7 cellular contexts compared by ENCODE assay signal in the genomic region with DNA sequence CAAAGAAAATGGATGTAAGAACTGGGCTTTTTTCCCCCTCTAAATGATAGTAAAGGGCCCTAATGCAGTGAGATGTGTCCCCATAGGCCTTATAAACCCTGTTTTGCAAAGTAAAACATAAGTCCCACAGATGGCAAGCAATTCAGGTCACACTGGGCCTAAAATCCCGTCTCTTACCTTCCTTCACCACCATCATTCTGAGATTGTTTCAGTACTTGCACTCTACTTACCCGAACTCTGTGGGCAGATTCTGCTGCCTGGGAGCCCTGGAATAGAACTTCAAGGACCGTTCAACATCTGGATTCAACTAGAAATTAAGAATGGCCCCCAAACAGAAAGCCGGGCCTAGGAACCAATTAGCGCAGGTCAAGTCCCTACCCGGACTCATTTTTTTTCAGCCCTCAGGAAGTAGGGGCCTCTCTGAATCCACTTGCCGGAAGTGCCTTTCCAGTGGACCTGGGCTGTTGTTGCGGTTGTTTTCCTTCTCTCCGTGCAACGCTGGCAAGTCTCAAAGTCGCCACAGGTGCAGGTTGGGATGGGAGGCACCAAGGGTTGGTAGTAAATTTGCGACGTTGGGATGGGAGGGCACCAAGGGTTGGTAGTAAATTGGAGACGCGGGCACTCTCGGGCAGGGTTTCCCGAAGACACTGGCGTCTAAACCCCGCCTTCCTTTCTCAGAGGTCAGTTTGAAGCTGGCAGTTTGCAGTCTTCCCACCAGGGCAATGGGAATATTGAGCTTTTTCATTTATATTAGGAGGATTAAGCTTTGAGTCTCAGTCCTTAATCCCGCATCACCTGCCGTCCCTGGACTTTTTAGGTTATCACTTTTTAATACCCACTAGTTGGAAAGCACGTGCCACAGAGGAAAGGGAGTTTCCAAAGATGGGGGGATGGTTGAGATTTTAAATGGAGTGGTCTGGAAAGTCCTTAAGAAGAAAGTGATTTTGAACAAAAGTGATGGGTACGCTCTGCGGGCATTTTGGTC. TPM values are rescaled to one million over a fixed set of nuclear protein-coding genes. Genes with fewer than 3 reads are reported as not detected.
DNase-seq lines count a peak whose midpoint lies in the region; ATAC-seq and TF ChIP-seq lines count a peak whose summit lies in the region.

A gene with protein sequence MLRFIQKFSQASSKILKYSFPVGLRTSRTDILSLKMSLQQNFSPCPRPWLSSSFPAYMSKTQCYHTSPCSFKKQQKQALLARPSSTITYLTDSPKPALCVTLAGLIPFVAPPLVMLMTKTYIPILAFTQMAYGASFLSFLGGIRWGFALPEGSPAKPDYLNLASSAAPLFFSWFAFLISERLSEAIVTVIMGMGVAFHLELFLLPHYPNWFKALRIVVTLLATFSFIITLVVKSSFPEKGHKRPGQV (plus strand): TSS at position 429 of the 985 bp plus-strand sequence. CDS start 2,888 bp downstream, outside the sequence.

- H3K36me3 ChIP-seq in cardiac muscle cell (peaks cover under 1% of the 10 kb centered on the region), parathyroid adenoma (ENCODE audit: control insufficient read depth, insufficient read depth, low read length) (no peaks in the 10 kb centered on the region), tibial artery (peaks cover 0 to 15% (median 5%) of the 10 kb centered on the region in 3 donors)

- H3K9me3 Mint-ChIP-seq in activated naive CD8-positive, alpha-beta T cell treated with anti-CD3 and anti-CD28 coated beads, Interleukin-2, amount 50 U/mL, for 24 hours, result no peaks in the 10 kb centered on the region

- H3K9me3 ChIP-seq in cardiac muscle cell (ENCODE audit: low read depth) (no peaks in the 10 kb centered on the region), parathyroid adenoma (ENCODE audit: control insufficient read depth, low read length) (no peaks in the 10 kb centered on the region), tibial artery (no peaks in the 10 kb centered on the region)

- peak within 1 kb of the TSS; percentile 94 for H3K4me3 Mint-ChIP-seq in activated naive CD8-positive, alpha-beta T cell treated with anti-CD3 and anti-CD28 coated beads, Interleukin-2, amount 50 U/mL, for 24 hours

- H2AFZ ChIP-seq in parathyroid adenoma, result peak within 1 kb of the TSS; percentile 95

- H3K4me3 ChIP-seq in cardiac muscle cell (peak within 1 kb of the TSS; percentile 75), parathyroid adenoma (ENCODE audit: low read depth, low read length) (peak within 1 kb of the TSS; percentile 99), tibial artery (peak within 1 kb of the TSS; percentile 81 to 84)

- H3K27me3 Mint-ChIP-seq in activated naive CD8-positive, alpha-beta T cell treated with anti-CD3 and anti-CD28 coated beads, Interleukin-2, amount 50 U/mL, for 24 hours, result no peaks in the 10 kb centered on the region

- TF ChIP-seq POLR2A in GM18505 (IDR thresholded peaks at IDR 0.05; ENCODE audit: borderline replicate concordance, extremely low read depth, insufficient read depth, insufficient read length), result peak; percentile 74

- peak within 1 kb of the TSS; percentile 98 for H3K4me2 ChIP-seq in parathyroid adenoma (ENCODE audit: low read length)

- intact Hi-C loops in tibial artery (cut with DNase I; ENCODE audit: low total_unique reads), result no loop called here

- ATAC-seq in GM18505 (IDR thresholded peaks at IDR 0.05; ENCODE audit: unreplicated experiment), result no peak
- peak; percentile 11 for ATAC-seq in activated naive CD8-positive, alpha-beta T cell treated with anti-CD3 and anti-CD28 coated beads, Interleukin-2, amount 50 U/mL, for 24 hours

- peaks cover 35% of the 10 kb centered on the region for H3K4me1 Mint-ChIP-seq in activated naive CD8-positive, alpha-beta T cell treated with anti-CD3 and anti-CD28 coated beads, Interleukin-2, amount 50 U/mL, for 24 hours

- peak within 1 kb of the TSS; percentile 100 for H3K27ac Mint-ChIP-seq in activated naive CD8-positive, alpha-beta T cell treated with anti-CD3 and anti-CD28 coated beads, Interleukin-2, amount 50 U/mL, for 24 hours

- TF ChIP-seq CTCF in cardiac muscle cell (IDR thresholded peaks at IDR 0.05; ENCODE audit: low read depth, low read length) (no peak), parathyroid adenoma (IDR thresholded peaks at IDR 0.05) (no peak), tibial artery (IDR thresholded peaks at IDR 0.05) (peak; percentile 26 to 53)

- peaks cover 4% of the 10 kb centered on the region for H3K79me2 ChIP-seq in parathyroid adenoma

- H3K27ac ChIP-seq in cardiac muscle cell (peak within 1 kb of the TSS; percentile 97), parathyroid adenoma (peak within 1 kb of the TSS; percentile 95), tibial artery (peak within 1 kb of the TSS; percentile 93 to 96)

- DNase-seq in NCI-H1436 (lab: John Stamatoyannopoulos, UW) (peak; percentile 83), SW 1271 (lab: John Stamatoyannopoulos, UW) (peak; percentile 44 to 84), cardiac muscle cell (ENCODE audit: low read depth in 1 of 2, low spot score in 1 of 2) (peak; percentile 86 to 95), tibial artery (peak; percentile 67 to 87)
- DNase-seq in activated naive CD8-positive, alpha-beta T cell treated with anti-CD3 and anti-CD28 coated beads, Interleukin-2, amount 50 U/mL, for 24 hours, result peak; percentile 80

- H3K9ac ChIP-seq in parathyroid adenoma, result peak within 1 kb of the TSS; percentile 76

- H3K36me3 Mint-ChIP-seq in activated naive CD8-positive, alpha-beta T cell treated with anti-CD3 and anti-CD28 coated beads, Interleukin-2, amount 50 U/mL, for 24 hours (ENCODE audit: low read depth), result peaks cover 45% of the 10 kb centered on the region

- peaks cover 4% of the 10 kb centered on the region for H3K4me1 ChIP-seq in cardiac muscle cell (ENCODE audit: low read depth)
- H3K4me1 ChIP-seq in parathyroid adenoma, result no peaks in the 10 kb centered on the region
- peaks cover 0 to 37% (median 15%) of the 10 kb centered on the region in 4 donors for H3K4me1 ChIP-seq in tibial artery

- H3K27me3 ChIP-seq in cardiac muscle cell (no peaks in the 10 kb centered on the region), parathyroid adenoma (ENCODE audit: control insufficient read depth, insufficient read depth, low read length) (no peaks in the 10 kb centered on the region), tibial artery (no peaks in the 10 kb centered on the region)

RNA-seq across cellular contexts. Expression of the gene that starts here (rescaled TPM):
- total RNA-seq in cardiac muscle cell, result 30.1 and 31.3 TPM in 2 replicates
- 69.7 and 69.8 TPM in 2 replicates for polyA plus RNA-seq in cardiac muscle cell

Comparison
In these comparisons a context has a peak if more than half of its experiments do, and no peak if none do; other contexts are left out.
1. CTCF ChIP-seq: peak in tibial artery (2 of 2); none in cardiac muscle cell (single experiment) and parathyroid adenoma (single experiment).
2. Peak in every context shown above with its lines, with median percentiles within 50 percentile points of each other: DNase-seq, H3K27ac ChIP-seq and H3K4me3 ChIP-seq.